ENCODE assay signal across 14 cellular contexts in the genomic region with DNA sequence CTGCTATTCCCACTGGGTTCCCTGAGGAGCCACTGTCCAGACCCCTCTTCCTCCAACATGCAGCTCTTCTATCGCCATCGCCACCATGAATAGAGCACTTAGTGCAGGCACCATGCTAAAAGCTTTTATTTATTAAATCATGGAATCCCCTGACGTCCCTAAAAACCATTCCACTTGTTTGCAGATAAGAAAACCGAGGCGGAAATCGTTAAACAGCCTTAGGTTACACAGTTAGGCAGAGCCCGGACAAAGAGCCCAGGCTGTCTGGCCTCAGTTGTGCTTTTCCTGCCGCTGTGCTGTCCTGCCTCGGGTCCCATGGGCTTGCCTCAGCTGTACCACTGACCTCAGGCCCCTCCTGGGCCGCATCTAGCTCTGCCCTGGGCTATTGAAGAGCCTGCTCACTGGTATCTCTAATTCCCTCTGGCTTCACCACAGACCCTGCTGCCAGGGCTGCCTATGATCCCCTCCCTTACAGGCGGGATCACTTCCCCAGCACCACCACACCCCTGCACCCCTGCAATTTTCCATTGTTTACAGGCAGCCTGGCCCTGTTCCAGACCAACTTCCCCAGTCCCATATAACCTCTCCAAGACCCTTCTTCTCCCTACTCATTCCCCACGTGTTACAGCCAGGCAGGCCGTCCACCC. TPM values are rescaled to one million over a fixed set of nuclear protein-coding genes. Genes with fewer than 3 reads are reported as not detected.
DNase-seq lines count a peak whose midpoint lies in the region; ATAC-seq and TF ChIP-seq lines count a peak whose summit lies in the region.
"Had no signal": no experiment of that assay in that cellular context is flagged by ENCODE, and none has a peak within 500 bp of the region (broad histone marks: within the 10 kb centered on the region; RNA-seq: fewer than 3 reads in every experiment).

No MANE protein-coding gene starts in this region.

- no peak overlapping the region for H3K14ac ChIP-seq in neuronal stem cell (ENCODE audit: low read length)

- H3K79me1 ChIP-seq in neuronal stem cell (ENCODE audit: low read depth, low read length) = no peaks in the 10 kb centered on the region

- TF ChIP-seq POLR2A in esophagus squamous epithelium (IDR thresholded peaks at IDR 0.05) = no peak
- TF ChIP-seq POLR2A in vagina (IDR thresholded peaks at IDR 0.05) = no peak

- H3K27me3 ChIP-seq in esophagus squamous epithelium = peaks cover 0 to 7% (median 0%) of the 10 kb centered on the region in 4 donors
- H3K27me3 ChIP-seq in neuronal stem cell (ENCODE audit: control insufficient read depth in 3 of 3, insufficient read depth in 3 of 3, low read depth in 1 of 3, low read length in 3 of 3) = peaks cover 0 to 49% (median 0%) of the 10 kb centered on the region in 3 experiments
- H3K27me3 ChIP-seq in vagina = no peaks in the 10 kb centered on the region

- POLR2A ChIA-PET in GM10248 (lab: Yijun Ruan, JAX) = no interaction called here

- no peak overlapping the region for H2BK5ac ChIP-seq in neuronal stem cell (ENCODE audit: low read length)

- H3K27ac ChIP-seq in esophagus squamous epithelium = peak overlapping the region in 3 of 4 donors; percentile 49 to 72 (median 57)
- no peak overlapping the region for H3K27ac ChIP-seq in neuronal stem cell (replicated peaks; ENCODE audit: low read length)
- peak overlapping the region; percentile 82 for H3K27ac ChIP-seq in vagina
- H3K27ac ChIP-seq: epithelial cell of prostate had no signal

- no peak overlapping the region for H4K91ac ChIP-seq in neuronal stem cell (ENCODE audit: low read depth, low read length, poor library complexity)

- no peaks in the 10 kb centered on the region for H3K9me3 ChIP-seq in esophagus squamous epithelium
- H3K9me3 ChIP-seq in neuronal stem cell (replicated peaks in 1 of 2; ENCODE audit: control insufficient read depth in 2 of 2, insufficient read depth in 1 of 2, low read depth in 1 of 2, low read length in 2 of 2) = peaks cover 0 to 2% of the 10 kb centered on the region in 2 donors
- no peaks in the 10 kb centered on the region for H3K9me3 ChIP-seq in vagina

- no peak overlapping the region for H3K9ac ChIP-seq in neuronal stem cell (ENCODE audit: low read depth, low read length, poor library complexity)

- H3K4ac ChIP-seq in neuronal stem cell (ENCODE audit: low read length) = no peak overlapping the region

- CTCF ChIA-PET in GM10248 (lab: Yijun Ruan, JAX) = interaction anchor here (1.3 to 3.0 kb wide), 7 partner anchors 9 to 61 kb away, joined by 3 to 14 read pairs (median 4); no protein-coding TSS in a partner anchor

- peak; percentile 3 for ATAC-seq in Right ventricle myocardium inferior
- no peak for ATAC-seq in left cardiac atrium

- H3K4me2 ChIP-seq in neuronal stem cell (ENCODE audit: insufficient read depth, low read length, poor library complexity, severe bottlenecking) = no peak overlapping the region

- no peak overlapping the region for H2BK12ac ChIP-seq in neuronal stem cell (ENCODE audit: low read length)

- H3K36me3 ChIP-seq in esophagus squamous epithelium (no peaks in the 10 kb centered on the region), neuronal stem cell (replicated peaks in 1 of 2; ENCODE audit: control insufficient read depth in 2 of 2, insufficient read depth in 2 of 2, low read length in 2 of 2) (no peaks in the 10 kb centered on the region), vagina (no peaks in the 10 kb centered on the region)

- TF ChIP-seq CTCF in esophagus squamous epithelium (IDR thresholded peaks at IDR 0.05) (no peak), vagina (IDR thresholded peaks at IDR 0.05) (no peak), GM10248 (IDR thresholded peaks at IDR 0.05; ENCODE audit: control extremely low read depth, extremely low read depth, low read depth, missing control alignments) (no peak)

- H3K18ac ChIP-seq in neuronal stem cell (ENCODE audit: low read length) = no peak overlapping the region

- intact Hi-C loops in Right ventricle myocardium inferior (cut with DNase I) (no loop called here), left cardiac atrium (cut with DNase I) (loop anchor here in 1 of 2 donors (2.0 kb wide), 1 partner anchor 35 kb away; no protein-coding TSS in a partner anchor), esophagus squamous epithelium (cut with DNase I) (no loop called here), vagina (cut with DNase I) (no loop called here)

- no peak overlapping the region for H2BK15ac ChIP-seq in neuronal stem cell (ENCODE audit: low read length)

- 76 to 80% methylated on average over 12 to 13 of the region's 13 CpGs for WGBS in esophagus squamous epithelium, 2 donors
- no CpG with 5 or more reads among the region's 13 CpGs for WGBS in neuronal stem cell (ENCODE audit: extremely low coverage in 2 of 2, insufficient read length in 2 of 2, insufficient replicate concordance in 1 of 2), 2 donors

- no peak overlapping the region for H4K8ac ChIP-seq in neuronal stem cell (ENCODE audit: low read depth, low read length)

- peak overlapping the region; percentile 68 for H2AFZ ChIP-seq in neuronal stem cell (ENCODE audit: low read length)

- H2BK120ac ChIP-seq in neuronal stem cell (ENCODE audit: low read depth, low read length) = no peak overlapping the region

- no peak overlapping the region for H2AK5ac ChIP-seq in neuronal stem cell (ENCODE audit: low read depth, low read length)

- DNase-seq in Right ventricle myocardium inferior (ENCODE audit: missing footprints) (no peak), left cardiac atrium (no peak), esophagus squamous epithelium (lab: John Stamatoyannopoulos, UW) (no peak), neuronal stem cell (ENCODE audit: low spot score) (no peak), vagina (ENCODE audit: extremely low spot score in 2 of 2) (peak; percentile 74 to 81), NCI-H510A treated with DMSO at 0.1 percent for 48 hours (lab: John Stamatoyannopoulos, UW) (no peak), kidney tubule cell (ENCODE audit: low spot score) (no peak), GM10248 (ENCODE audit: extremely low spot score) (no peak)
- DNase-seq: activated CD4-positive, CD25-positive, alpha-beta regulatory T cell; central memory CD4-positive, alpha-beta T cell; NCI-H526; SHP77 treated with DMSO at 0.1 percent for 48 hours; stimulated activated CD4-positive, alpha-beta T cell treated with anti-CD3 and anti-CD28 coated beads, Interleukin-12 subunit alpha, Interleukin-12 subunit beta, amount 100 ng/mL, for 4 hours had no signal

- H3K4me1 ChIP-seq in esophagus squamous epithelium = peaks cover 0 to 35% (median 13%) of the 10 kb centered on the region in 3 donors
- H3K4me1 ChIP-seq in neuronal stem cell (ENCODE audit: control insufficient read depth in 2 of 2, insufficient read depth in 1 of 2, low read depth in 1 of 2, low read length in 2 of 2) = peaks cover 10 to 14% of the 10 kb centered on the region in 2 donors
- peaks cover 33% of the 10 kb centered on the region for H3K4me1 ChIP-seq in vagina

- no peak overlapping the region for H3K4me3 ChIP-seq in esophagus squamous epithelium
- H3K4me3 ChIP-seq in neuronal stem cell (ENCODE audit: low read length in 2 of 2) = no peak overlapping the region
- H3K4me3 ChIP-seq in vagina = no peak overlapping the region

- H3K23ac ChIP-seq in neuronal stem cell (ENCODE audit: low read depth, low read length, poor library complexity) = no peak overlapping the region

RNA-seq across cellular contexts. Expression of gene TUB, which starts 13.0 kb away (rescaled TPM):
- total RNA-seq in Right ventricle myocardium inferior (21.4 TPM), left cardiac atrium (10 to 100 TPM; 11.6 to 13.1 TPM), esophagus squamous epithelium (1 to 10 TPM; 1.7 to 6.1 (median 2.4) TPM), vagina (13.5 TPM)
- polyA plus RNA-seq in neuronal stem cell (2013, experiment 1 of 2) = 20.7 TPM
- 20.5 TPM for polyA plus RNA-seq in neuronal stem cell (2013, experiment 2 of 2)

Comparison
In these comparisons a context has a peak if more than half of its experiments do, and no peak if none do; other contexts are left out.
1. DNase-seq: peak in vagina (2 of 2); none in Right ventricle myocardium inferior (single experiment), left cardiac atrium (single experiment), esophagus squamous epithelium (single experiment), neuronal stem cell (single experiment), NCI-H510A treated with DMSO at 0.1 percent for 48 hours (single experiment), kidney tubule cell (single experiment) and GM10248 (single experiment).